In genomic region chr19:46611791-46612190, GRCh38 we compare ENCODE assay signal across 13 cellular contexts. TPM values are rescaled to one million over a fixed set of nuclear protein-coding genes. Genes with fewer than 3 reads are reported as not detected.
DNase-seq lines count a peak whose midpoint lies in the region; ATAC-seq and TF ChIP-seq lines count a peak whose summit lies in the region.
"Had no signal": no experiment of that assay in that cellular context is flagged by ENCODE, and none has a peak within 500 bp of the region (broad histone marks: within the 10 kb centered on the region; RNA-seq: fewer than 3 reads in every experiment).

No MANE protein-coding gene starts in this region.

- H3K27me3 ChIP-seq in breast epithelium = no peaks in the 10 kb centered on the region
- H3K27me3 ChIP-seq: gastroesophageal sphincter had no signal

- H3K4me3 Mint-ChIP-seq in activated T-cell treated with anti-CD3 and anti-CD28 coated beads, Interleukin-2, amount 50 U/mL, for 72 hours = peak overlapping the region; percentile 52 to 69
- H3K4me3 Mint-ChIP-seq in stimulated activated memory B cell treated with anti-CD40 and anti-IgM and Interleukin-4, amounts not matched to agents 10 μg/mL and 1 μg/mL and 100 μg/mL, for 72 hours = no peak overlapping the region

- H3K27ac Mint-ChIP-seq in activated T-cell treated with anti-CD3 and anti-CD28 coated beads, Interleukin-2, amount 50 U/mL, for 72 hours = peak overlapping the region; percentile 27
- H3K27ac Mint-ChIP-seq in stimulated activated memory B cell treated with anti-CD40 and anti-IgM and Interleukin-4, amounts not matched to agents 10 μg/mL and 1 μg/mL and 100 μg/mL, for 72 hours = peak overlapping the region; percentile 38

- intact Hi-C loops in left ventricle myocardium superior (cut with micrococcal nuclease) = no loop called here
- intact Hi-C loops in breast epithelium (cut with DNase I; ENCODE audit: low total_unique reads) = no loop called here

- POLR2A ChIA-PET in RWPE1 (lab: Yijun Ruan, JAX; ENCODE audit: low non-redundant PET) = no interaction called here

- TF ChIP-seq POLR2A in breast epithelium (IDR thresholded peaks at IDR 0.05) = no peak

- TF ChIP-seq CTCF in RWPE1 (conservative IDR thresholded peaks at IDR 0.05; ENCODE audit: low read depth) (no peak), breast epithelium (IDR thresholded peaks at IDR 0.05) (no peak)

- no peaks in the 10 kb centered on the region for H3K9me3 ChIP-seq in breast epithelium
- H3K9me3 ChIP-seq: gastroesophageal sphincter had no signal

- H3K4me1 ChIP-seq in breast epithelium = peaks cover 3 to 4% of the 10 kb centered on the region in 2 donors

- DNase-seq in activated T-cell treated with anti-CD3 and anti-CD28 coated beads, Interleukin-2, amount 50 U/mL, for 72 hours = no peak
- DNase-seq in activated T-cell treated with anti-CD3 and anti-CD28 coated beads for 4 hours (no peak), RWPE1 (ENCODE audit: low spot score) (no peak), left ventricle myocardium superior (peak; percentile 25), HPDE6-E6E7 (ENCODE audit: extremely low spot score) (no peak), breast epithelium (ENCODE audit: low spot score in 2 of 2) (no peak)
- DNase-seq: AML-193; NK-92 treated with Interleukin-12 subunit alpha and Interleukin-12 subunit beta, amount 100 ng/mL, for 24 hours had no signal

- H3K36me3 Mint-ChIP-seq in activated T-cell treated with anti-CD3 and anti-CD28 coated beads, Interleukin-2, amount 50 U/mL, for 72 hours (ENCODE audit: insufficient read depth in 2 of 2) = peaks cover 6 to 27% of the 10 kb centered on the region in 2 donors
- H3K36me3 Mint-ChIP-seq in stimulated activated memory B cell treated with anti-CD40 and anti-IgM and Interleukin-4, amounts not matched to agents 10 μg/mL and 1 μg/mL and 100 μg/mL, for 72 hours = peaks cover 49% of the 10 kb centered on the region

- peaks cover 67% of the 10 kb centered on the region for H3K4me1 Mint-ChIP-seq in activated T-cell treated with anti-CD3 and anti-CD28 coated beads, Interleukin-2, amount 50 U/mL, for 72 hours (ENCODE audit: low read depth)
- H3K4me1 Mint-ChIP-seq in stimulated activated memory B cell treated with anti-CD40 and anti-IgM and Interleukin-4, amounts not matched to agents 10 μg/mL and 1 μg/mL and 100 μg/mL, for 72 hours = peaks cover 55% of the 10 kb centered on the region

- H3K4me3 ChIP-seq in breast epithelium = no peak overlapping the region
- H3K4me3 ChIP-seq: gastroesophageal sphincter had no signal

- peak overlapping the region; percentile 17; the same call in 1 of the 2 replicates for H3K27ac ChIP-seq in RWPE1
- peak overlapping the region in 1 of 2 donors; percentile 12 for H3K27ac ChIP-seq in breast epithelium
- H3K27ac ChIP-seq: gastroesophageal sphincter had no signal

- CTCF ChIA-PET in RWPE1 (lab: Yijun Ruan, JAX) = interaction anchor here (1.5 to 2.5 kb wide), 2 partner anchors 20 to 50 kb away, joined by 4 to 15 read pairs; partner anchors contain the start of gene DACT3

- no peaks in the 10 kb centered on the region for H3K27me3 Mint-ChIP-seq in activated T-cell treated with anti-CD3 and anti-CD28 coated beads, Interleukin-2, amount 50 U/mL, for 72 hours (ENCODE audit: low read depth)
- no peaks in the 10 kb centered on the region for H3K27me3 Mint-ChIP-seq in stimulated activated memory B cell treated with anti-CD40 and anti-IgM and Interleukin-4, amounts not matched to agents 10 μg/mL and 1 μg/mL and 100 μg/mL, for 72 hours

- H3K9me3 Mint-ChIP-seq in activated T-cell treated with anti-CD3 and anti-CD28 coated beads, Interleukin-2, amount 50 U/mL, for 72 hours = no peaks in the 10 kb centered on the region
- no peaks in the 10 kb centered on the region for H3K9me3 Mint-ChIP-seq in stimulated activated memory B cell treated with anti-CD40 and anti-IgM and Interleukin-4, amounts not matched to agents 10 μg/mL and 1 μg/mL and 100 μg/mL, for 72 hours

- no peak for ATAC-seq in activated T-cell treated with anti-CD3 and anti-CD28 coated beads, Interleukin-2, amount 50 U/mL, for 72 hours (replicated peaks in 1 of 2)
- no peak for ATAC-seq in left ventricle myocardium superior
- no peak for ATAC-seq in stimulated activated memory B cell treated with anti-CD40 and anti-IgM and Interleukin-4, amounts not matched to agents 10 μg/mL and 1 μg/mL and 100 μg/mL, for 72 hours
- ATAC-seq in HG03108 (IDR thresholded peaks at IDR 0.05; ENCODE audit: unreplicated experiment) = no peak
- ATAC-seq: gastroesophageal sphincter had no signal

- H3K36me3 ChIP-seq in breast epithelium = no peaks in the 10 kb centered on the region

RNA-seq across cellular contexts. Expression of gene CALM3, which starts 10.7 kb away (rescaled TPM):
- 100 to 1,000 TPM; 292 to 300 TPM for total RNA-seq in activated T-cell treated with anti-CD3 and anti-CD28 coated beads, Interleukin-2, amount 50 U/mL, for 72 hours
- total RNA-seq in left ventricle myocardium superior (323 TPM), breast epithelium (100 to 1,000 TPM in 1 of 3 donors, 10 to 100 TPM in 2; 85.9 to 129 (median 86.6) TPM)

RNA-seq across cellular contexts. Expression of gene PTGIR, which starts 13.1 kb away (rescaled TPM):
- 10 to 100 TPM; 32.4 to 47.1 TPM for total RNA-seq in activated T-cell treated with anti-CD3 and anti-CD28 coated beads, Interleukin-2, amount 50 U/mL, for 72 hours
- total RNA-seq in left ventricle myocardium superior (3.0 TPM), breast epithelium (1 to 10 TPM in 2 of 3 donors, under 1 TPM in 1; 0.29 to 6.9 (median 1.3) TPM)

RNA-seq across cellular contexts. Expression of gene GNG8, which starts 24.2 kb away (rescaled TPM):
- total RNA-seq in activated T-cell treated with anti-CD3 and anti-CD28 coated beads, Interleukin-2, amount 50 U/mL, for 72 hours = 10 to 100 TPM; 24.8 to 29.5 TPM
- total RNA-seq in left ventricle myocardium superior (not detected), breast epithelium (not detected)
- total RNA-seq: G401, gastroesophageal sphincter, kidney had no signal

RNA-seq across cellular contexts. Expression of gene DACT3, which starts 49.2 kb away (rescaled TPM):
- total RNA-seq in activated T-cell treated with anti-CD3 and anti-CD28 coated beads, Interleukin-2, amount 50 U/mL, for 72 hours = 1 to 10 TPM; 3.4 to 7.0 TPM
- 14.1 TPM for total RNA-seq in left ventricle myocardium superior
- 1 to 10 TPM in 2 of 3 donors, under 1 TPM in 1; 0.48 to 3.9 (median 1.9) TPM for total RNA-seq in breast epithelium

Comparison
In these comparisons a context has a peak if more than half of its experiments do, and no peak if none do; other contexts are left out.
1. RNA of gene GNG8, which starts 24.2 kb away (total RNA-seq): 24.8 to 29.5 TPM in activated T-cell treated with anti-CD3 and anti-CD28 coated beads, Interleukin-2, amount 50 U/mL, for 72 hours; not detected in left ventricle myocardium superior (single experiment) and not detected in breast epithelium; every median in the first group is over 10 times any median in the second.